ENCODE assay signal across 25 cellular contexts in genomic region chr17:50584116-50584515, GRCh38. TPM values are rescaled to one million over a fixed set of nuclear protein-coding genes. Genes with fewer than 3 reads are reported as not detected.
"Had no signal": no experiment of that assay in that cellular context is flagged by ENCODE, and none has a peak within 500 bp of the region (broad histone marks: within the 10 kb centered on the region; RNA-seq: fewer than 3 reads in every experiment).

No MANE protein-coding gene starts in this region.

- FAIRE-seq: frontal cortex had no signal

- H3K9me3 ChIP-seq: colonic mucosa, esophagus muscularis mucosa, testis, vagina had no signal

- H3K4me1 ChIP-seq: colonic mucosa had no signal

- DNase-seq: activated CD4-positive, alpha-beta T cell treated with anti-CD3 and anti-CD28 coated beads for 1 hour; activated CD4-positive, alpha-beta T cell treated with anti-CD3 and anti-CD28 coated beads, Interleukin-2, amount 50 U/mL, for 1 hour; activated CD8-positive, alpha-beta T cell treated with anti-CD3 and anti-CD28 coated beads, Interleukin-2, amount 10 ng/mL, durations not matched to agents 7 days and 5 days; activated gamma-delta T cell; anterior cingulate cortex; colonic mucosa; head of caudate nucleus; islet precursor cell; left colon; occipital lobe; stimulated activated CD4-positive, alpha-beta T cell treated with anti-CD3 and anti-CD28 coated beads, Interleukin-2, amount 100 ng/mL, for 48 hours; stimulated activated CD8-positive, alpha-beta memory T cell treated with anti-CD3 and anti-CD28 coated beads, Interleukin-4, amount 100 ng/mL, for 48 hours; stimulated activated naive CD4-positive, alpha-beta T cell; testis; trophoblast cell had no signal

- H3K27ac ChIP-seq: colonic mucosa, esophagus muscularis mucosa, testis, vagina, VCaP had no signal

- H3K4me3 Mint-ChIP-seq: activated CD8-positive, alpha-beta T cell treated with anti-CD3 and anti-CD28 coated beads, Interleukin-2, amount 10 ng/mL, durations not matched to agents 7 days and 5 days; activated naive CD4-positive, alpha-beta T cell treated with anti-CD3 and anti-CD28 coated beads, Interleukin-2, amount 50 U/mL, for 24 hours; activated T-helper 1 cell treated with anti-CD3 and anti-CD28 coated beads, Interleukin-12 subunit alpha, Interleukin-12 subunit beta, Interleukin-2, Interleukin-4 antibody, amounts not matched to agents 30 ng/mL and 10 ng/mL and 1 ng/mL, durations not matched to agents 14 hours and 24 hours and 36 hours; natural killer cell treated with Interleukin-12 subunit alpha and Interleukin-12 subunit beta and Interleukin-15 and Interleukin-18, amount 100 ng/mL, for 72 hours had no signal

- ATAC-seq: activated CD8-positive, alpha-beta T cell treated with anti-CD3 and anti-CD28 coated beads, Interleukin-2, amount 10 ng/mL, durations not matched to agents 7 days and 5 days; left colon; natural killer cell treated with Interleukin-12 subunit alpha and Interleukin-12 subunit beta and Interleukin-15 and Interleukin-18, amount 100 ng/mL, for 72 hours had no signal

- H3K27me3 ChIP-seq: colonic mucosa, testis, vagina had no signal

- H3K27ac Mint-ChIP-seq: activated CD8-positive, alpha-beta T cell treated with anti-CD3 and anti-CD28 coated beads, Interleukin-2, amount 10 ng/mL, durations not matched to agents 7 days and 5 days; activated naive CD4-positive, alpha-beta T cell treated with anti-CD3 and anti-CD28 coated beads, Interleukin-2, amount 50 U/mL, for 24 hours; activated T-helper 1 cell treated with anti-CD3 and anti-CD28 coated beads, Interleukin-12 subunit alpha, Interleukin-12 subunit beta, Interleukin-2, Interleukin-4 antibody, amounts not matched to agents 30 ng/mL and 10 ng/mL and 1 ng/mL, durations not matched to agents 14 hours and 24 hours and 36 hours; natural killer cell treated with Interleukin-12 subunit alpha and Interleukin-12 subunit beta and Interleukin-15 and Interleukin-18, amount 100 ng/mL, for 72 hours had no signal

- H3K4me3 ChIP-seq: colonic mucosa, esophagus muscularis mucosa, testis, vagina had no signal

- H3K36me3 ChIP-seq: colonic mucosa, esophagus muscularis mucosa, vagina had no signal

- H3K9me3 Mint-ChIP-seq: activated naive CD4-positive, alpha-beta T cell treated with anti-CD3 and anti-CD28 coated beads, Interleukin-2, amount 50 U/mL, for 24 hours; activated T-helper 1 cell treated with anti-CD3 and anti-CD28 coated beads, Interleukin-12 subunit alpha, Interleukin-12 subunit beta, Interleukin-2, Interleukin-4 antibody, amounts not matched to agents 30 ng/mL and 10 ng/mL and 1 ng/mL, durations not matched to agents 14 hours and 24 hours and 36 hours; natural killer cell treated with Interleukin-12 subunit alpha and Interleukin-12 subunit beta and Interleukin-15 and Interleukin-18, amount 100 ng/mL, for 72 hours had no signal

- H3K36me3 Mint-ChIP-seq: activated naive CD4-positive, alpha-beta T cell treated with anti-CD3 and anti-CD28 coated beads, Interleukin-2, amount 50 U/mL, for 24 hours; natural killer cell treated with Interleukin-12 subunit alpha and Interleukin-12 subunit beta and Interleukin-15 and Interleukin-18, amount 100 ng/mL, for 72 hours had no signal

- H3K27me3 Mint-ChIP-seq: activated naive CD4-positive, alpha-beta T cell treated with anti-CD3 and anti-CD28 coated beads, Interleukin-2, amount 50 U/mL, for 24 hours had no signal

- H3K4me1 Mint-ChIP-seq: activated naive CD4-positive, alpha-beta T cell treated with anti-CD3 and anti-CD28 coated beads, Interleukin-2, amount 50 U/mL, for 24 hours had no signal

RNA-seq across cellular contexts. Expression of gene CACNA1G, which starts 23.6 kb away (rescaled TPM):
- total RNA-seq: activated CD8-positive, alpha-beta T cell treated with anti-CD3 and anti-CD28 coated beads, Interleukin-2, amount 10 ng/mL, durations not matched to agents 7 days and 5 days; lung microvascular endothelial cell; natural killer cell treated with Interleukin-12 subunit alpha and Interleukin-12 subunit beta and Interleukin-15 and Interleukin-18, amount 100 ng/mL, for 72 hours; T-helper 2 cell treated with Interferon-gamma antibody and Interleukin-4, amounts not matched to agents 100 ng/mL and 5 ng/mL, for 36 hours had no signal

RNA-seq across cellular contexts. Expression of gene ABCC3, which starts 50.6 kb away (rescaled TPM):
- total RNA-seq: activated CD8-positive, alpha-beta T cell treated with anti-CD3 and anti-CD28 coated beads, Interleukin-2, amount 10 ng/mL, durations not matched to agents 7 days and 5 days; activated T-helper 1 cell treated with anti-CD3 and anti-CD28 coated beads, Interleukin-12 subunit alpha, Interleukin-12 subunit beta, Interleukin-2, Interleukin-4 antibody, amounts not matched to agents 30 ng/mL and 10 ng/mL and 1 ng/mL, durations not matched to agents 14 hours and 24 hours and 36 hours; frontal cortex; natural killer cell treated with Interleukin-12 subunit alpha and Interleukin-12 subunit beta and Interleukin-15 and Interleukin-18, amount 100 ng/mL, for 72 hours; T-helper 2 cell treated with Interferon-gamma antibody and Interleukin-4, amounts not matched to agents 100 ng/mL and 5 ng/mL, for 36 hours had no signal

RNA-seq across cellular contexts. Expression of gene EPN3, which starts 51.6 kb away (rescaled TPM):
- total RNA-seq: activated CD8-positive, alpha-beta T cell treated with anti-CD3 and anti-CD28 coated beads, Interleukin-2, amount 10 ng/mL, durations not matched to agents 7 days and 5 days; activated T-helper 1 cell treated with anti-CD3 and anti-CD28 coated beads, Interleukin-12 subunit alpha, Interleukin-12 subunit beta, Interleukin-2, Interleukin-4 antibody, amounts not matched to agents 30 ng/mL and 10 ng/mL and 1 ng/mL, durations not matched to agents 14 hours and 24 hours and 36 hours; esophagus muscularis mucosa; lung microvascular endothelial cell; natural killer cell treated with Interleukin-12 subunit alpha and Interleukin-12 subunit beta and Interleukin-15 and Interleukin-18, amount 100 ng/mL, for 72 hours; posterior vena cava; T-helper 2 cell treated with Interferon-gamma antibody and Interleukin-4, amounts not matched to agents 100 ng/mL and 5 ng/mL, for 36 hours had no signal
